Comparison of ENCODE assay signal across 1 cellular context in genomic region chr11:62572431-62572830, GRCh38.
TF ChIP-seq lines count a peak whose summit lies in the region.

No MANE protein-coding gene starts in this region.

TF ChIP-seq in WTC11, 78 proteins besides CTCF, POLR2A, EP300 and RAD21 (continued from another document):
- no peak for TF ChIP-seq ZBTB43 (CRISPR knock-in tag; IDR thresholded peaks at IDR 0.05)
- no peak for TF ChIP-seq ZSCAN18 (CRISPR knock-in tag; IDR thresholded peaks at IDR 0.05)
- no peak for TF ChIP-seq TEAD4 (CRISPR knock-in tag; IDR thresholded peaks at IDR 0.05)
- TF ChIP-seq, protein P1, sequence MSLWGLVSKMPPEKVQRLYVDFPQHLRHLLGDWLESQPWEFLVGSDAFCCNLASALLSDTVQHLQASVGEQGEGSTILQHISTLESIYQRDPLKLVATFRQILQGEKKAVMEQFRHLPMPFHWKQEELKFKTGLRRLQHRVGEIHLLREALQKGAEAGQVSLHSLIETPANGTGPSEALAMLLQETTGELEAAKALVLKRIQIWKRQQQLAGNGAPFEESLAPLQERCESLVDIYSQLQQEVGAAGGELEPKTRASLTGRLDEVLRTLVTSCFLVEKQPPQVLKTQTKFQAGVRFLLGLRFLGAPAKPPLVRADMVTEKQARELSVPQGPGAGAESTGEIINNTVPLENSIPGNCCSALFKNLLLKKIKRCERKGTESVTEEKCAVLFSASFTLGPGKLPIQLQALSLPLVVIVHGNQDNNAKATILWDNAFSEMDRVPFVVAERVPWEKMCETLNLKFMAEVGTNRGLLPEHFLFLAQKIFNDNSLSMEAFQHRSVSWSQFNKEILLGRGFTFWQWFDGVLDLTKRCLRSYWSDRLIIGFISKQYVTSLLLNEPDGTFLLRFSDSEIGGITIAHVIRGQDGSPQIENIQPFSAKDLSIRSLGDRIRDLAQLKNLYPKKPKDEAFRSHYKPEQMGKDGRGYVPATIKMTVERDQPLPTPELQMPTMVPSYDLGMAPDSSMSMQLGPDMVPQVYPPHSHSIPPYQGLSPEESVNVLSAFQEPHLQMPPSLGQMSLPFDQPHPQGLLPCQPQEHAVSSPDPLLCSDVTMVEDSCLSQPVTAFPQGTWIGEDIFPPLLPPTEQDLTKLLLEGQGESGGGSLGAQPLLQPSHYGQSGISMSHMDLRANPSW (CRISPR knock-in tag; conservative IDR thresholded peaks at IDR 0.05; ENCODE audit: low read depth): no peak
- TF ChIP-seq ZNF317 (CRISPR knock-in tag; IDR thresholded peaks at IDR 0.05; ENCODE audit: borderline replicate concordance, low read depth): no peak
- TF ChIP-seq CDX4 (CRISPR knock-in tag; IDR thresholded peaks at IDR 0.05; ENCODE audit: borderline replicate concordance): no peak
- TF ChIP-seq PRRX2 (CRISPR knock-in tag; IDR thresholded peaks at IDR 0.05): no peak
- no peak for TF ChIP-seq ATF6 (CRISPR knock-in tag; IDR thresholded peaks at IDR 0.05)
